26 cellular contexts compared by ENCODE assay signal in genomic region chr1:160811147-160811546, GRCh38. TPM values are rescaled to one million over a fixed set of nuclear protein-coding genes. Genes with fewer than 3 reads are reported as not detected.
A peak's percentile ranks its signal among the peaks of the same experiment; 100 is the strongest.
DNase-seq lines count a peak whose midpoint lies in the region; ATAC-seq, FAIRE-seq and TF ChIP-seq lines count a peak whose summit lies in the region.
"Had no signal": no experiment of that assay in that cellular context is flagged by ENCODE, and none has a peak within 500 bp of the region (broad histone marks: within the 10 kb centered on the region; RNA-seq: fewer than 3 reads in every experiment).

No MANE protein-coding gene starts in this region.

- no peak overlapping the region for H4K8ac ChIP-seq in H1 (ENCODE audit: extremely low read depth, insufficient read depth, low read length)

- H2BK15ac ChIP-seq in H1 (ENCODE audit: low read length): no peak overlapping the region

- no peak for TF ChIP-seq CTCF in H1 (IDR thresholded peaks at IDR 0.05; ENCODE audit: control extremely low read depth in 1 of 3, insufficient read depth in 1 of 3, low read depth in 1 of 3, low read length in 3 of 3)

- H2BK20ac ChIP-seq in H1 (ENCODE audit: low read length): peak overlapping the region; percentile 66; the same call in 1 of the 2 replicates

- no peak overlapping the region for H2AK5ac ChIP-seq in H1 (ENCODE audit: low read depth, low read length)

- H2AFZ ChIP-seq in H1 (ENCODE audit: low read length): no peak overlapping the region

- TF ChIP-seq EP300 in H1 (IDR thresholded peaks at IDR 0.05; ENCODE audit: borderline replicate concordance in 1 of 2, low read depth in 2 of 2, low read length in 2 of 2): no peak

- H3K36me3 Mint-ChIP-seq in stimulated activated naive CD8-positive, alpha-beta T cell treated with anti-CD3 and anti-CD28 coated beads, Interleukin-15, Interleukin-2, amounts not matched to agents 100 ng/mL and 50 ng/mL, for 24 hours (ENCODE audit: low read depth): peaks cover 51% of the 10 kb centered on the region

- no peak overlapping the region for H4K91ac ChIP-seq in H1 (replicated peaks; ENCODE audit: insufficient read length, low read length)

- no peak overlapping the region for H3K4ac ChIP-seq in H1 (replicated peaks; ENCODE audit: insufficient read length, low read depth, low read length)

- DNase-seq in stimulated activated naive CD8-positive, alpha-beta T cell treated with anti-CD3 and anti-CD28 coated beads, Interleukin-15, Interleukin-2, amounts not matched to agents 100 U/mL and 50 U/mL, for 24 hours: no peak
- DNase-seq in RPMI8226 (peak; percentile 52), H1 (ENCODE audit: low read depth in 1 of 2, low spot score in 2 of 2) (no peak), T-helper 2 cell (no peak), islet precursor cell (no peak)
- no peak for DNase-seq in stimulated activated naive CD4-positive, alpha-beta T cell (lab: John Stamatoyannopoulos, UW)
- DNase-seq: activated gamma-delta T cell; amniotic stem cell; brain microvascular endothelial cell; DMS53; hippocampal formation; NCI-H146; NCI-H226; NCI-H526 treated with DMSO at 0.1 percent for 48 hours; right cardiac atrium; SHP77; stimulated activated CD4-positive, alpha-beta T cell treated with anti-CD3 and anti-CD28 coated beads, Interleukin-1b, Interleukin-23, amount 100 ng/mL, for 48 hours; stomach; tibial artery had no signal

- H3K27ac ChIP-seq in H1 (ENCODE audit: low read depth, low read length): no peak overlapping the region
- H3K27ac ChIP-seq: brain microvascular endothelial cell, HL-60, stomach, tibial artery had no signal

- no peak for ATAC-seq in stimulated activated naive CD8-positive, alpha-beta T cell treated with anti-CD3 and anti-CD28 coated beads, Interleukin-15, Interleukin-2, amounts not matched to agents 100 U/mL and 50 U/mL, for 24 hours
- ATAC-seq: right cardiac atrium had no signal

- H3K4me1 Mint-ChIP-seq in stimulated activated naive CD8-positive, alpha-beta T cell treated with anti-CD3 and anti-CD28 coated beads, Interleukin-15, Interleukin-2, amounts not matched to agents 100 ng/mL and 50 ng/mL, for 24 hours (ENCODE audit: low read depth): peaks cover 70% of the 10 kb centered on the region

- H3K27me3 Mint-ChIP-seq in stimulated activated naive CD8-positive, alpha-beta T cell treated with anti-CD3 and anti-CD28 coated beads, Interleukin-15, Interleukin-2, amounts not matched to agents 100 ng/mL and 50 ng/mL, for 24 hours: no peaks in the 10 kb centered on the region

- no peak overlapping the region for H3K56ac ChIP-seq in H1 (replicated peaks; ENCODE audit: insufficient read length, low read depth, low read length)

- H3K4me3 Mint-ChIP-seq in stimulated activated naive CD8-positive, alpha-beta T cell treated with anti-CD3 and anti-CD28 coated beads, Interleukin-15, Interleukin-2, amounts not matched to agents 100 ng/mL and 50 ng/mL, for 24 hours: no peak overlapping the region

- no peak for TF ChIP-seq RAD21 in H1 (IDR thresholded peaks at IDR 0.05 in 1 of 2, conservative IDR thresholded peaks at IDR 0.05 in 1 of 2; ENCODE audit: low read depth in 2 of 2, low read length in 2 of 2)

- H3K27ac Mint-ChIP-seq in stimulated activated naive CD8-positive, alpha-beta T cell treated with anti-CD3 and anti-CD28 coated beads, Interleukin-15, Interleukin-2, amounts not matched to agents 100 ng/mL and 50 ng/mL, for 24 hours: peak overlapping the region; percentile 9

- H3K4me1 ChIP-seq in H1 (replicated peaks in 1 of 4; ENCODE audit: control insufficient read depth in 3 of 4, insufficient read depth in 4 of 4, low read length in 3 of 4): peaks cover 0 to 7% (median 2%) of the 10 kb centered on the region in 4 experiments; a peak in 3 of 7 replicates
- H3K4me1 ChIP-seq: tibial artery had no signal

- H3K9ac ChIP-seq in H1 (replicated peaks in 1 of 4; ENCODE audit: extremely low read depth in 1 of 4, low read depth in 3 of 4, low read length in 3 of 4): no peak overlapping the region

- H2BK120ac ChIP-seq in H1 (replicated peaks; ENCODE audit: low read depth, low read length): no peak overlapping the region

- no peaks in the 10 kb centered on the region for H3K36me3 ChIP-seq in H1 (ENCODE audit: control insufficient read depth in 2 of 4, insufficient read depth in 4 of 4, low read length in 3 of 4)
- H3K36me3 ChIP-seq: brain microvascular endothelial cell, stomach, tibial artery had no signal

- no peaks in the 10 kb centered on the region for H4K20me1 ChIP-seq in H1 (replicated peaks in 1 of 2; ENCODE audit: control insufficient read depth in 1 of 2, insufficient read depth in 2 of 2, low read length in 2 of 2)

- H3K18ac ChIP-seq in H1 (ENCODE audit: extremely low read depth, low read length): no peak overlapping the region; the same call in 1 of the 2 replicates

- H3K14ac ChIP-seq in H1 (ENCODE audit: insufficient read length): no peak overlapping the region

- CTCF ChIA-PET in H1 (lab: Charles Lee; ENCODE audit: partially characterized antibody): interaction anchor here (0.6 to 1.8 kb wide), 6 partner anchors 11 to 160 kb away, joined by 3 to 8 read pairs (median 4); no protein-coding TSS in a partner anchor

- FAIRE-seq in H1 (lab: Jason Lieb, UNC): no peak
- FAIRE-seq: GM12891, H54 had no signal

- POLR2A ChIA-PET in H1 (lab: Charles Lee; ENCODE audit: partially characterized antibody): no interaction called here

- no peak for TF ChIP-seq POLR2A in H1 (IDR thresholded peaks at IDR 0.05; ENCODE audit: control extremely low read depth in 1 of 2, low read depth in 2 of 2, low read length in 2 of 2)

- peaks cover 4% of the 10 kb centered on the region for H3K9me3 Mint-ChIP-seq in stimulated activated naive CD8-positive, alpha-beta T cell treated with anti-CD3 and anti-CD28 coated beads, Interleukin-15, Interleukin-2, amounts not matched to agents 100 ng/mL and 50 ng/mL, for 24 hours

- 0 out of 2 replicates have a peak overlapping the region, but pooled peaks have one; percentile 35 for H2BK12ac ChIP-seq in H1 (ENCODE audit: low read depth, low read length)

- H3K27me3 ChIP-seq in H1 (replicated peaks in 1 of 4; ENCODE audit: control insufficient read depth in 3 of 4, extremely low read depth in 1 of 4, insufficient read depth in 3 of 4, low read length in 3 of 4): no peaks in the 10 kb centered on the region
- H3K27me3 ChIP-seq: brain microvascular endothelial cell had no signal

- H2BK5ac ChIP-seq in H1 (ENCODE audit: low read depth, low read length): peak overlapping the region; percentile 32; the same call in 1 of the 2 replicates

- no peaks in the 10 kb centered on the region for H3K79me1 ChIP-seq in H1 (ENCODE audit: low read depth, low read length)

- no peaks in the 10 kb centered on the region for H3K79me2 ChIP-seq in H1 (ENCODE audit: control insufficient read depth in 1 of 2, insufficient read depth in 2 of 2, low read length in 2 of 2)

- H3K4me3 ChIP-seq in H1 (ENCODE audit: extremely low read depth in 1 of 4, insufficient read depth in 2 of 4, low read depth in 3 of 4, low read length in 4 of 4): no peak overlapping the region
- H3K4me3 ChIP-seq: stomach, tibial artery had no signal

- no peak overlapping the region for H3K4me2 ChIP-seq in H1 (ENCODE audit: insufficient read depth in 1 of 2, low read depth in 2 of 2, low read length in 2 of 2)

- no peaks in the 10 kb centered on the region for H3K23me2 ChIP-seq in H1 (ENCODE audit: low read depth, low read length)

- no peak overlapping the region for H4K5ac ChIP-seq in H1 (ENCODE audit: insufficient read length, low read depth, low read length)

- no peaks in the 10 kb centered on the region for H3K9me3 ChIP-seq in H1 (ENCODE audit: insufficient read depth in 2 of 2, low read depth in 1 of 2, low read length in 1 of 2)

- no peak overlapping the region for H3K23ac ChIP-seq in H1 (ENCODE audit: insufficient read length)

- 77% methylated on average over 2 of the region's 2 CpGs; no CpG with 5 or more reads in 1 of the 2 experiments for WGBS in H1 (ENCODE audit: extremely low coverage in 1 of 2, insufficient coverage in 1 of 2, insufficient read length in 1 of 2, insufficient replicate concordance in 2 of 2, low coverage in 1 of 2, low lambda C conversion rate in 2 of 2, missing lambda C conversion rate in 1 of 2), 2 experiments

TF ChIP-seq in H1, 55 proteins besides CTCF, POLR2A, EP300 and RAD21 (continues in another document):
- no peak for TF ChIP-seq BRCA1 (IDR thresholded peaks at IDR 0.05; ENCODE audit: low read depth, low read length)

RNA-seq across cellular contexts. Expression of gene LY9, which starts 15.2 kb away (rescaled TPM):
- not detected in 2 replicates for total RNA-seq in H1 (2021; fragmentation: NEBNext Ultra II Directional; extraction: Animal tissue kit (Norgen Biotek cat#: 25700))
- not detected in 2 replicates for polyA plus RNA-seq in H1 (2011; rRNA removed)
- not detected for polyA plus RNA-seq in H1 (2011; cell fraction: cytosol; rRNA removed)
- not detected for polyA plus RNA-seq in H1 (2011; cell fraction: nucleus; rRNA removed)
- not detected in 4 replicates for polyA plus RNA-seq in H1 (2012, experiment 1 of 2)
- polyA plus RNA-seq in H1 (2012, experiment 2 of 2): not detected
- not detected for polyA plus RNA-seq in H1 (2013, experiment 1 of 2)
- not detected for polyA plus RNA-seq in H1 (2013, experiment 2 of 2)
- polyA minus RNA-seq in H1 (2011; rRNA and poly(A)+ RNA removed): not detected in 2 replicates
- polyA minus RNA-seq in H1 (2011; cell fraction: cytosol; rRNA and poly(A)+ RNA removed): not detected
- polyA minus RNA-seq in H1 (2011; cell fraction: nucleus; rRNA and poly(A)+ RNA removed): not detected
- total RNA-seq: Caco-2, LHCN-M2 had no signal
- polyA plus RNA-seq: BJ had no signal

RNA-seq across cellular contexts. Expression of gene CD244, which starts 51.5 kb away (rescaled TPM):
- total RNA-seq in H1 (2021; fragmentation: NEBNext Ultra II Directional; extraction: Animal tissue kit (Norgen Biotek cat#: 25700)): not detected in 2 replicates
- polyA plus RNA-seq in H1 (2011; rRNA removed): not detected in 2 replicates
- not detected for polyA plus RNA-seq in H1 (2011; cell fraction: cytosol; rRNA removed)
- polyA plus RNA-seq in H1 (2011; cell fraction: nucleus; rRNA removed): not detected
- polyA plus RNA-seq in H1 (2012, experiment 1 of 2): not detected in 4 replicates
- not detected for polyA plus RNA-seq in H1 (2012, experiment 2 of 2)
- not detected for polyA plus RNA-seq in H1 (2013, experiment 1 of 2)
- not detected for polyA plus RNA-seq in H1 (2013, experiment 2 of 2)
- polyA minus RNA-seq in H1 (2011; rRNA and poly(A)+ RNA removed): not detected in 2 replicates
- not detected for polyA minus RNA-seq in H1 (2011; cell fraction: cytosol; rRNA and poly(A)+ RNA removed)
- polyA minus RNA-seq in H1 (2011; cell fraction: nucleus; rRNA and poly(A)+ RNA removed): not detected
- total RNA-seq: LHCN-M2 had no signal
- polyA plus RNA-seq: BJ had no signal
